ENCODE assay signal across 20 cellular contexts in the genomic region with DNA sequence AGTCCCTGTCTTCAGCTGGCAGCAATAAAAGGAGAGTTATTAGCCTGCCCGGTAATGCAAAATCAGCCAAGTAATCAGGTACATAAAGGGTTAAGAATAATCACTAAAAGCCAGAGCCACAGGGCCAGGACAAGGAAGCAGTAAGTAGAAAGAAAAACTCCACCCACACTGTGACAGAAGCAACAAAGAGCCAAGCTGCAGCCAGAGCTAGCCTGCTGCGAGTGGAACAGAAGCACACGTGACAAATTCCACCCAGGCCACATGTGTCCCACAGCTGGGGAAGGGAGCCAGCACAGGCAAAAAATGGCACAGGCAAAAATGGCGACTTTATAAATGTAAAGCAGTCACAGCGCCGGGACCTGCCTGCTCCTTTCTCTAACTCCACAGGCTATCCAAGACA. TPM values are rescaled to one million over a fixed set of nuclear protein-coding genes. Genes with fewer than 3 reads are reported as not detected.
"Had no signal": no experiment of that assay in that cellular context is flagged by ENCODE, and none has a peak within 500 bp of the region (broad histone marks: within the 10 kb centered on the region; RNA-seq: fewer than 3 reads in every experiment).

No MANE protein-coding gene starts in this region.

RNA-seq across cellular contexts. Expression of gene BPY2, which starts 39.3 kb away (rescaled TPM):
- total RNA-seq: activated naive CD4-positive, alpha-beta T cell treated with anti-CD3 and anti-CD28 coated beads for 36 hours; activated naive CD4-positive, alpha-beta T cell treated with anti-CD3 and anti-CD28 coated beads, Interleukin-2, amount 50 U/mL, for 72 hours; activated naive CD8-positive, alpha-beta T cell treated with anti-CD3 and anti-CD28 coated beads for 36 hours; activated naive CD8-positive, alpha-beta T cell treated with anti-CD3 and anti-CD28 coated beads, Interleukin-2, amount 10 ng/mL, durations not matched to agents 7 days and 5 days; activated T-cell treated with anti-CD3 and anti-CD28 coated beads, Interleukin-2, amount 50 U/mL, for 4 hours; activated T-cell treated with anti-CD3 and anti-CD28 coated beads, Interleukin-2, amount 50 U/mL, for 72 hours; activated T-helper 1 cell treated with anti-CD3 and anti-CD28 coated beads, Interleukin-12 subunit alpha, Interleukin-12 subunit beta, Interleukin-2, Interleukin-4 antibody, amounts not matched to agents 30 ng/mL and 10 ng/mL and 1 ng/mL, durations not matched to agents 14 hours and 24 hours and 36 hours; activated T-helper 17 cell treated with anti-CD3 and anti-CD28 coated beads, Interleukin-2, amount 50 U/mL, for 72 hours; activated T-helper 2 cell treated with anti-CD3 and anti-CD28 coated beads, Interferon-gamma antibody, Interleukin-2, Interleukin-4, amounts not matched to agents 10 μg/mL and 5 μg/mL and 100 μg/mL, durations not matched to agents 14 hours and 24 hours and 36 hours; adrenal gland; aorta; ascending aorta; astrocyte; breast epithelium; bronchial epithelial cell; cardiac muscle cell; cardiac septum; cerebellum; chondrocyte had no signal
- polyA plus RNA-seq: adipose tissue, adrenal gland, aorta, cardiac muscle cell had no signal
